In the genomic region with DNA sequence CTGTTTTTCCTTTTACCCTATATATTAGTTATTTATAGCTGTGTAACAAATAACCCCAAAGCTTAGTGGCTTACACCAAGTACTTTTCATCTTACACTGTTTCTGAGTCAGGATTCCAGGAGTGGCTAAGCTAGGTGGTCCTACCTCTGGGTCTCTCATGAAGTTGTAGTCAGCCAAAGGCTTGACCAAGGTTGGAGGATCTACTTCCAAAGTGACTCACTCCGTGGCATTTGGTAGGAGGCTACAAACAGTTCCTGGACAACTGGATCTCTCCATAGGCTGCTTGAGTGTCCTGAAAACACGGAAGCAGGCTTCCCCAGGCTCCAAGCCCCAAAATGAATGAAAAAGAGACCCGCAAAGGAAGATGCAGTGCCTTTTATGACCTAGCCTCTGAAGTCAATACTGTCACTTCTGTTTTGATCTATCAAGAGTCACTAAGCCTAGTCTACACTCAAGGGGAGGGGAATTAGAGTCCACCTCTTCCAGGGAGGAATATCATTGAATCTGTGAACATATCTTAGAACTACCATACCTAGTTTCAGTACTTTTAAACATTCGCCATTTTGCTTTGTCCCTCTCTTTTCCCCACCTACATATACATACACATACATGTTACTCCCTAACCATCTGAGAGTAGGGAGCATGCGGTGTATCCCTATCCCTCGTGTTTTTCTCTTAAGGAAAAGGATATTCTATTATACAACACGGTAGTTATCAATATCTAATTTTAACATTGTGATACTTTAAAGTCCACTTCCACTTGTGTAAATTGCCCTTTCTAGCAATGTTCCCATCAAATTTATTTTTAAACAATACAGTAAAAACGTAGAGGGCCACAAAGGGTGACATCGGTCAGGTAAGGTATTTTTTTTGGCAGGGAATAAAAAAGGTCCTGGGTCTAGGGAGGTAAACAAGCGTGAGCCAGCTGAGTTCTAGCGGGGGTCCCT, we compare ENCODE assay signal across 8 cellular contexts.
DNase-seq lines count a peak whose midpoint lies in the region; ATAC-seq and TF ChIP-seq lines count a peak whose summit lies in the region.

No MANE protein-coding gene starts in this region.

- H3K4me1 Mint-ChIP-seq in IgD-negative memory B cell (peaks cover 31 to 38% (median 33%) of the 10 kb centered on the region in 3 donors), WTC11 (peaks cover 37% of the 10 kb centered on the region), progenitor cell of endocrine pancreas (ENCODE audit: low read depth) (peaks cover 16% of the 10 kb centered on the region)

- ATAC-seq in WTC11 (peak; percentile 4; the same call in 1 of the 2 replicates), gastroesophageal sphincter (no peak), HG03520 (IDR thresholded peaks at IDR 0.05; ENCODE audit: unreplicated experiment) (no peak), HG02938 (IDR thresholded peaks at IDR 0.05; ENCODE audit: unreplicated experiment) (no peak)

- H3K4me3 ChIP-seq in gastroesophageal sphincter: peak overlapping the region; percentile 72 to 76

- WGBS in gastroesophageal sphincter (ENCODE audit: low coverage in 1 of 2), 2 donors: 16 to 24% methylated on average over 10 of the region's 11 CpGs

- POLR2A ChIA-PET in WTC11 (lab: Charles Lee): interaction anchor here (0.5 to 1.5 kb wide), 4 partner anchors 11 to 186 kb away, joined by 3 to 6 read pairs (median 3); partner anchors contain the start of gene SLC35A3

- H3K27me3 Mint-ChIP-seq in IgD-negative memory B cell: no peaks in the 10 kb centered on the region
- H3K27me3 Mint-ChIP-seq in WTC11 (ENCODE audit: low read depth): no peaks in the 10 kb centered on the region
- no peaks in the 10 kb centered on the region for H3K27me3 Mint-ChIP-seq in progenitor cell of endocrine pancreas

- H3K36me3 ChIP-seq in gastroesophageal sphincter: no peaks in the 10 kb centered on the region

- H3K9me3 Mint-ChIP-seq in IgD-negative memory B cell (no peaks in the 10 kb centered on the region), WTC11 (peaks cover 5% of the 10 kb centered on the region; the same call in 1 of the 2 replicates), progenitor cell of endocrine pancreas (ENCODE audit: low read depth) (no peaks in the 10 kb centered on the region)

- H3K27ac ChIP-seq in gastroesophageal sphincter: peak overlapping the region; percentile 89 to 99 (median 94)

- H3K4me3 Mint-ChIP-seq in IgD-negative memory B cell: peak overlapping the region; percentile 92 to 99 (median 95)
- peak overlapping the region; percentile 93 for H3K4me3 Mint-ChIP-seq in WTC11
- H3K4me3 Mint-ChIP-seq in progenitor cell of endocrine pancreas (ENCODE audit: low read depth): peak overlapping the region; percentile 96

- H3K9me3 ChIP-seq in gastroesophageal sphincter: no peaks in the 10 kb centered on the region

- TF ChIP-seq EP300 in gastroesophageal sphincter (IDR thresholded peaks at IDR 0.05): no peak

- peaks cover 0 to 48% (median 3%) of the 10 kb centered on the region in 3 donors for H3K4me1 ChIP-seq in gastroesophageal sphincter

- DNase-seq in NCI-H526 (lab: John Stamatoyannopoulos, UW): peak; percentile 30 to 43
- DNase-seq in NCI-H526 treated with DMSO at 0.1 percent for 48 hours (lab: John Stamatoyannopoulos, UW): no peak
- DNase-seq in WTC11 (ENCODE audit: low spot score): no peak
- DNase-seq in progenitor cell of endocrine pancreas (ENCODE audit: low spot score, unreplicated experiment): no peak

- TF ChIP-seq CTCF in WTC11 (IDR thresholded peaks at IDR 0.05): no peak
- no peak for TF ChIP-seq CTCF in gastroesophageal sphincter (IDR thresholded peaks at IDR 0.05)
- TF ChIP-seq CTCF in progenitor cell of endocrine pancreas (IDR thresholded peaks at IDR 0.05; ENCODE audit: unreplicated experiment): no peak

- CTCF ChIA-PET in WTC11 (lab: Charles Lee): no interaction called here

- H3K36me3 Mint-ChIP-seq in IgD-negative memory B cell (no peaks in the 10 kb centered on the region), WTC11 (0 out of 2 replicates have a peak, but pooled peaks cover 2% of the 10 kb centered on the region), progenitor cell of endocrine pancreas (ENCODE audit: insufficient read depth) (no peaks in the 10 kb centered on the region)

- TF ChIP-seq POLR2A in gastroesophageal sphincter (IDR thresholded peaks at IDR 0.05): no peak

- H3K27ac Mint-ChIP-seq in IgD-negative memory B cell: peak overlapping the region; percentile 94 to 99 (median 99)
- peak overlapping the region; percentile 97 for H3K27ac Mint-ChIP-seq in WTC11
- H3K27ac Mint-ChIP-seq in progenitor cell of endocrine pancreas: peak overlapping the region; percentile 99

- no peaks in the 10 kb centered on the region for H3K27me3 ChIP-seq in gastroesophageal sphincter

TF ChIP-seq in WTC11, 78 proteins besides CTCF, POLR2A, EP300 and RAD21:
- TF ChIP-seq, protein P1, sequence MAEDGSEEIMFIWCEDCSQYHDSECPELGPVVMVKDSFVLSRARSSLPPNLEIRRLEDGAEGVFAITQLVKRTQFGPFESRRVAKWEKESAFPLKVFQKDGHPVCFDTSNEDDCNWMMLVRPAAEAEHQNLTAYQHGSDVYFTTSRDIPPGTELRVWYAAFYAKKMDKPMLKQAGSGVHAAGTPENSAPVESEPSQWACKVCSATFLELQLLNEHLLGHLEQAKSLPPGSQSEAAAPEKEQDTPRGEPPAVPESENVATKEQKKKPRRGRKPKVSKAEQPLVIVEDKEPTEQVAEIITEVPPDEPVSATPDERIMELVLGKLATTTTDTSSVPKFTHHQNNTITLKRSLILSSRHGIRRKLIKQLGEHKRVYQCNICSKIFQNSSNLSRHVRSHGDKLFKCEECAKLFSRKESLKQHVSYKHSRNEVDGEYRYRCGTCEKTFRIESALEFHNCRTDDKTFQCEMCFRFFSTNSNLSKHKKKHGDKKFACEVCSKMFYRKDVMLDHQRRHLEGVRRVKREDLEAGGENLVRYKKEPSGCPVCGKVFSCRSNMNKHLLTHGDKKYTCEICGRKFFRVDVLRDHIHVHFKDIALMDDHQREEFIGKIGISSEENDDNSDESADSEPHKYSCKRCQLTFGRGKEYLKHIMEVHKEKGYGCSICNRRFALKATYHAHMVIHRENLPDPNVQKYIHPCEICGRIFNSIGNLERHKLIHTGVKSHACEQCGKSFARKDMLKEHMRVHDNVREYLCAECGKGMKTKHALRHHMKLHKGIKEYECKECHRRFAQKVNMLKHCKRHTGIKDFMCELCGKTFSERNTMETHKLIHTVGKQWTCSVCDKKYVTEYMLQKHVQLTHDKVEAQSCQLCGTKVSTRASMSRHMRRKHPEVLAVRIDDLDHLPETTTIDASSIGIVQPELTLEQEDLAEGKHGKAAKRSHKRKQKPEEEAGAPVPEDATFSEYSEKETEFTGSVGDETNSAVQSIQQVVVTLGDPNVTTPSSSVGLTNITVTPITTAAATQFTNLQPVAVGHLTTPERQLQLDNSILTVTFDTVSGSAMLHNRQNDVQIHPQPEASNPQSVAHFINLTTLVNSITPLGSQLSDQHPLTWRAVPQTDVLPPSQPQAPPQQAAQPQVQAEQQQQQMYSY (CRISPR knock-in tag; IDR thresholded peaks at IDR 0.05): peak; percentile 12; the same call in 1 of the 2 replicates
- no peak for TF ChIP-seq NR3C1 (CRISPR knock-in tag; conservative IDR thresholded peaks at IDR 0.05; ENCODE audit: low read depth)

Comparison
In these comparisons a context has a peak if more than half of its experiments do, and no peak if none do; other contexts are left out.
1. DNase-seq: peak in NCI-H526 (2 of 2); none in NCI-H526 treated with DMSO at 0.1 percent for 48 hours (single experiment), WTC11 (single experiment) and progenitor cell of endocrine pancreas (single experiment).
2. Peak in every context shown above with its lines, with median percentiles within 50 percentile points of each other: H3K27ac Mint-ChIP-seq and H3K4me3 Mint-ChIP-seq.